8 cellular contexts compared by ENCODE assay signal in genomic region chr5:128516978-128517377, GRCh38. TPM values are rescaled to one million over a fixed set of nuclear protein-coding genes. Genes with fewer than 3 reads are reported as not detected.
"Had no signal": no experiment of that assay in that cellular context is flagged by ENCODE, and none has a peak within 500 bp of the region (broad histone marks: within the 10 kb centered on the region; RNA-seq: fewer than 3 reads in every experiment).

No MANE protein-coding gene starts in this region.

- DNase-seq: IMR-90, KBM-7, KG1 had no signal

- H3K27ac ChIP-seq: HL-60, KMS-11 had no signal

- H3K4me3 ChIP-seq: K562 had no signal

- H3K4me2 ChIP-seq: KMS-11 had no signal

- ATAC-seq: K562 had no signal

- H3K9ac ChIP-seq: KMS-11 had no signal

- FAIRE-seq: HTR-8/SVneo, K562 had no signal

RNA-seq across cellular contexts. Expression of gene FBN2, which starts 21.1 kb away (rescaled TPM):
- polyA plus RNA-seq: IgD-negative memory B cell had no signal
